In the genomic region with DNA sequence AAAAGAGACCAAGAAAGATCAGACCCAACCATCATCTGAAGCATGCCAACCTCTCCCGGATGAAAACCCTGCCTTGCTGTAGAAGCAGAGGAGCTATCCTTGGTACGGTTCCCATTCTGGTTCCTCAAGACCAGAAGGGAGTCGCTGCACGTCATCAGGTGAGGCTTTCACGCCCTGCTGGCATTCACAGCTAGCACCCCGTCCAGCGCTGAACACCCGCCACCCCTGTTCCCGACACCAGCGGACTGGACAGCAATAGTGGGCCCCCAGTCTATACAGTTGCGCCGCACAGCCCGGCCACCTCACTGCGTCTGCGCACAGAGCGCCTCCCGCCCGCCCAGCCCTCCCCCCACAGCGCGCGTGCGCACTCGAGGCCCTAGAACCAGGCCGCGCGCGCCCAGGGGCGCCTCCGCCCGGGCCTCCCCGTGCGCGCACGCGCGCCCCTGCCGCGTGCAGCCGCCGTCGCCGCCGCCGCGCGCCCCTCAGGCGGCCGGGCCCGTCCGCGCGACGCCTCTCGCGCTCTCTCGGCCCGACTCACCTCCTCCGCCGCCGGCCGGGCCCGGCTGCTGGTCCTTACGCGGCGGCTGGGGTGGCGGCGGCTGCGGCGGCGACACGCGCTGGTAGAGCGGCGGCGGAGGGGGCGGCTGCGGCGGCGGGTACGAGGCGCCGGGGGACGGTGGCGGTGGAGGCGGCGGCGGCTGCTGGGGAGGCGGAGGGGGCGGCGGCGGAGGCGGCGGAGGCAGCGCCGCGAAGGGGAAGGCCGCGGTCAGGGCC, we compare ENCODE assay signal across 8 cellular contexts. TPM values are rescaled to one million over a fixed set of nuclear protein-coding genes. Genes with fewer than 3 reads are reported as not detected.
DNase-seq lines count a peak whose midpoint lies in the region; ATAC-seq and TF ChIP-seq lines count a peak whose summit lies in the region.

No MANE protein-coding gene starts in this region.

- DNase-seq in AG08395 (ENCODE audit: low spot score) (peak; percentile 99), Karpas-422 (peak; percentile 94), SW 1271 (lab: John Stamatoyannopoulos, UW) (peak; percentile 38 to 72), adipocyte (ENCODE audit: low read depth) (peak; percentile 96), heart left ventricle (peak; percentile 80 to 93 (median 87)), trophoblast cell (peak; percentile 61 to 88), tibial nerve (ENCODE audit: low spot score in 2 of 2) (peak; percentile 54 to 62)

- H4K91ac ChIP-seq in trophoblast cell (ENCODE audit: low read depth, low read length): peak overlapping the region; percentile 91

- H3K4me2 ChIP-seq in Karpas-422 (ENCODE audit: low read depth, low read length, poor library complexity, severe bottlenecking) (peak overlapping the region; percentile 97), trophoblast cell (ENCODE audit: low read length) (peak overlapping the region; percentile 71)

- H3K23ac ChIP-seq in trophoblast cell (ENCODE audit: low read length): no peak overlapping the region

- H3K36me3 ChIP-seq in Karpas-422 (ENCODE audit: insufficient read depth, low read length) (peaks cover 47% of the 10 kb centered on the region), adipocyte (ENCODE audit: control insufficient read depth, insufficient read depth, low read length, severe bottlenecking) (peaks cover 41% of the 10 kb centered on the region), heart left ventricle (peaks cover 0 to 49% (median 42%) of the 10 kb centered on the region in 9 donors), trophoblast cell (ENCODE audit: control insufficient read depth in 1 of 2, insufficient read depth in 2 of 2, low read length in 2 of 2) (peaks cover 16 to 35% of the 10 kb centered on the region in 2 experiments), tibial nerve (peaks cover 0 to 45% (median 29%) of the 10 kb centered on the region in 3 donors)

- H3K4me3 ChIP-seq in Karpas-422 (ENCODE audit: low read length) (peak overlapping the region; percentile 94), adipocyte (ENCODE audit: low read length) (peak overlapping the region; percentile 84), heart left ventricle (peak overlapping the region; percentile 77 to 99 (median 92)), trophoblast cell (ENCODE audit: low read depth, low read length) (peak overlapping the region; percentile 97), tibial nerve (peak overlapping the region; percentile 79 to 100 (median 98))

- TF ChIP-seq EP300 in tibial nerve (IDR thresholded peaks at IDR 0.05): peak in 1 of 2 donors; percentile 33

- peak overlapping the region; percentile 90 for H3K18ac ChIP-seq in trophoblast cell (ENCODE audit: low read length)

- TF ChIP-seq POLR2A in heart left ventricle (IDR thresholded peaks at IDR 0.05) (no peak), tibial nerve (IDR thresholded peaks at IDR 0.05) (peak; percentile 13 to 52)

- H3K4me1 ChIP-seq in Karpas-422 (ENCODE audit: low read length) (peaks cover 52% of the 10 kb centered on the region), adipocyte (ENCODE audit: control insufficient read depth, insufficient read depth, low read length) (peaks cover 22% of the 10 kb centered on the region), heart left ventricle (peaks cover 0 to 57% (median 49%) of the 10 kb centered on the region in 12 donors), trophoblast cell (ENCODE audit: control insufficient read depth in 1 of 2, insufficient read depth in 2 of 2, low read length in 2 of 2) (peaks cover 3 to 4% of the 10 kb centered on the region in 2 experiments), tibial nerve (peaks cover 3 to 56% (median 39%) of the 10 kb centered on the region in 4 donors)

- H2BK5ac ChIP-seq in trophoblast cell (ENCODE audit: low read depth, low read length, poor library complexity): peak overlapping the region; percentile 89

- intact Hi-C loops in heart left ventricle (cut with DNase I): loop anchor here in 6 of 10 donors (2.0 to 10.0 kb wide), 5 partner anchors 33 to 337 kb away; a partner anchor contains a TSS

- no peak overlapping the region for H2AK5ac ChIP-seq in trophoblast cell (ENCODE audit: low read length)

- no peak overlapping the region for H2AFZ ChIP-seq in Karpas-422 (ENCODE audit: low read length)
- H2AFZ ChIP-seq in trophoblast cell (ENCODE audit: insufficient read depth, low read length, poor library complexity): no peak overlapping the region

- H4K20me1 ChIP-seq in Karpas-422 (ENCODE audit: insufficient read depth, low read depth, low read length): peaks cover 48% of the 10 kb centered on the region

- H2BK120ac ChIP-seq in trophoblast cell (ENCODE audit: insufficient read depth, low read length, poor library complexity): peak overlapping the region; percentile 86

- peaks cover 10% of the 10 kb centered on the region for H3K79me1 ChIP-seq in trophoblast cell (ENCODE audit: low read length)

- H3K27ac ChIP-seq in Karpas-422 (ENCODE audit: low read length) (peak overlapping the region; percentile 85), heart left ventricle (peak overlapping the region; percentile 98 to 100 (median 99)), trophoblast cell (ENCODE audit: low read depth, low read length) (peak overlapping the region; percentile 99), tibial nerve (peak overlapping the region; percentile 100)

- peak overlapping the region; percentile 76 for H3K14ac ChIP-seq in trophoblast cell (ENCODE audit: low read length)

- H2BK12ac ChIP-seq in trophoblast cell (ENCODE audit: low read length): no peak overlapping the region

- H3K9me3 ChIP-seq in Karpas-422 (ENCODE audit: low read length) (no peaks in the 10 kb centered on the region), adipocyte (ENCODE audit: control insufficient read depth, low read length) (no peaks in the 10 kb centered on the region), heart left ventricle (no peaks in the 10 kb centered on the region), trophoblast cell (ENCODE audit: insufficient read depth, low read depth, low read length) (no peaks in the 10 kb centered on the region), tibial nerve (no peaks in the 10 kb centered on the region)

- whole genome bisulfite sequencing in heart left ventricle, 4 donors: 0 to 2% (median 1%) methylated on average over 18 to 98 of the region's 98 CpGs
- no CpG with 5 or more reads among the region's 98 CpGs for WGBS in trophoblast cell (ENCODE audit: extremely low coverage, insufficient coverage, insufficient read length)
- 0% methylated on average over 5 to 52 of the region's 98 CpGs for WGBS in tibial nerve, 2 donors

- no peaks in the 10 kb centered on the region for H3K9me2 ChIP-seq in Karpas-422 (replicated peaks; ENCODE audit: insufficient read depth, low read length)

- no peaks in the 10 kb centered on the region for H3K27me3 ChIP-seq in Karpas-422 (ENCODE audit: low read length)
- no peaks in the 10 kb centered on the region for H3K27me3 ChIP-seq in adipocyte (replicated peaks; ENCODE audit: control insufficient read depth, insufficient read depth, low read length)
- no peaks in the 10 kb centered on the region for H3K27me3 ChIP-seq in heart left ventricle
- H3K27me3 ChIP-seq in trophoblast cell (ENCODE audit: insufficient read depth, low read length): no peaks in the 10 kb centered on the region
- no peaks in the 10 kb centered on the region for H3K27me3 ChIP-seq in tibial nerve

- peak overlapping the region; percentile 99 for H3K4ac ChIP-seq in trophoblast cell (ENCODE audit: low read depth, low read length)

- H3K9ac ChIP-seq in Karpas-422 (ENCODE audit: low read length) (peak overlapping the region; percentile 97), adipocyte (ENCODE audit: low read length) (peak overlapping the region; percentile 89), trophoblast cell (ENCODE audit: low read length) (peak overlapping the region; percentile 99)

- H4K8ac ChIP-seq in trophoblast cell (ENCODE audit: low read depth, low read length): peak overlapping the region; percentile 81

- ATAC-seq in GM19023 (IDR thresholded peaks at IDR 0.05; ENCODE audit: unreplicated experiment): peak; percentile 16
- ATAC-seq in heart left ventricle: peak; percentile 14 to 43 (median 29)

- H4K12ac ChIP-seq in trophoblast cell (ENCODE audit: low read depth, low read length): peak overlapping the region; percentile 88

- TF ChIP-seq CTCF in heart left ventricle (IDR thresholded peaks at IDR 0.05): no peak
- no peak for TF ChIP-seq CTCF in tibial nerve (IDR thresholded peaks at IDR 0.05)

- peaks cover 48% of the 10 kb centered on the region for H3K79me2 ChIP-seq in Karpas-422 (ENCODE audit: low read length)
- peaks cover 14% of the 10 kb centered on the region for H3K79me2 ChIP-seq in trophoblast cell (ENCODE audit: control insufficient read depth, insufficient read depth, low read length, poor library complexity)

RNA-seq across cellular contexts. Expression of a gene that starts 0.7 kb away (rescaled TPM):
- total RNA-seq in Karpas-422 (2014; rRNA removed; shearing (Covaris generic); ENCODE audit: low replicate concordance): 156 and 329 TPM in 2 replicates
- 100 to 1,000 TPM; 103 to 349 (median 157) TPM for total RNA-seq in heart left ventricle
- polyA plus RNA-seq in heart left ventricle: 10 to 100 TPM; 59.2 to 65.5 TPM
- polyA plus RNA-seq in trophoblast cell (2013): 185 and 187 TPM in 2 replicates
- 100 to 1,000 TPM; 368 to 416 (median 372) TPM for total RNA-seq in tibial nerve

RNA-seq across cellular contexts. Expression of a gene that starts 17.9 kb away (rescaled TPM):
- 1.3 TPM in 1 of 2 replicates, not detected in the other for total RNA-seq in Karpas-422 (2014; rRNA removed; shearing (Covaris generic); ENCODE audit: low replicate concordance)
- total RNA-seq in heart left ventricle (100 to 1,000 TPM in 4 of 9 donors, 10 to 100 TPM in 5; 51.6 to 167 (median 89.9) TPM), tibial nerve (10 to 100 TPM in 2 of 4 donors, 1 to 10 TPM in 2; 2.1 to 18.6 (median 9.9) TPM)
- 10 to 100 TPM; 10.3 to 71.8 TPM for polyA plus RNA-seq in heart left ventricle
- polyA plus RNA-seq in trophoblast cell (2013): 0.83 and 0.94 TPM in 2 replicates

RNA-seq across cellular contexts. Expression of a gene that starts 25.4 kb away (rescaled TPM):
- 62.0 and 84.2 TPM in 2 replicates for total RNA-seq in Karpas-422 (2014; rRNA removed; shearing (Covaris generic); ENCODE audit: low replicate concordance)
- total RNA-seq in heart left ventricle (10 to 100 TPM in 3 of 9 donors, 1 to 10 TPM in 6; 7.0 to 27.5 (median 8.6) TPM), tibial nerve (10 to 100 TPM; 10.6 to 22.2 (median 13.5) TPM)
- 1 to 10 TPM; 7.8 to 9.5 TPM for polyA plus RNA-seq in heart left ventricle
- 17.9 and 19.2 TPM in 2 replicates for polyA plus RNA-seq in trophoblast cell (2013)

RNA-seq across cellular contexts. Expression of a gene that starts 32.7 kb away (rescaled TPM):
- 27.6 and 28.3 TPM in 2 replicates for total RNA-seq in Karpas-422 (2014; rRNA removed; shearing (Covaris generic); ENCODE audit: low replicate concordance)
- 10 to 100 TPM in 4 of 9 donors, 1 to 10 TPM in 5; 6.6 to 15.0 (median 9.0) TPM for total RNA-seq in heart left ventricle
- 10 to 100 TPM in 1 of 2 donors, 1 to 10 TPM in 1; 7.2 to 15.2 TPM for polyA plus RNA-seq in heart left ventricle
- 53.4 and 53.7 TPM in 2 replicates for polyA plus RNA-seq in trophoblast cell (2013)
- total RNA-seq in tibial nerve: 10 to 100 TPM; 15.3 to 30.9 (median 19.7) TPM

RNA-seq across cellular contexts. Expression of a gene that starts 33.7 kb away (rescaled TPM):
- total RNA-seq in Karpas-422 (2014; rRNA removed; shearing (Covaris generic); ENCODE audit: low replicate concordance): 4.0 and 5.3 TPM in 2 replicates
- 10 to 100 TPM; 22.2 to 34.0 (median 28.1) TPM for total RNA-seq in heart left ventricle
- 10 to 100 TPM; 16.2 to 78.9 TPM for polyA plus RNA-seq in heart left ventricle
- 0.50 and 0.55 TPM in 2 replicates for polyA plus RNA-seq in trophoblast cell (2013)
- total RNA-seq in tibial nerve: 10 to 100 TPM; 35.4 to 87.0 (median 59.0) TPM

Comparison
In these comparisons a context has a peak if more than half of its experiments do, and no peak if none do; other contexts are left out.
1. Peak in every context shown above with its lines: DNase-seq, ATAC-seq, H3K4me3 ChIP-seq and H3K27ac ChIP-seq.
2. POLR2A ChIP-seq: peak in tibial nerve (2 of 2); none in heart left ventricle (0 of 2).